Comparison of ENCODE assay signal across 1 cellular context in genomic region chr11:70885281-70885680, GRCh38.
TF ChIP-seq lines count a peak whose summit lies in the region.

No MANE protein-coding gene starts in this region.

TF ChIP-seq in H1, 55 proteins besides CTCF, POLR2A, EP300 and RAD21:
- TF ChIP-seq RXRA (IDR thresholded peaks at IDR 0.05; ENCODE audit: insufficient read depth, low read depth, low read length) (no peak), CHD1 (IDR thresholded peaks at IDR 0.05; ENCODE audit: low read depth, low read length) (no peak), SRF (IDR thresholded peaks at IDR 0.05; ENCODE audit: low read depth, low read length) (no peak), MAX (IDR thresholded peaks at IDR 0.05) (no peak)
